In the genomic region with DNA sequence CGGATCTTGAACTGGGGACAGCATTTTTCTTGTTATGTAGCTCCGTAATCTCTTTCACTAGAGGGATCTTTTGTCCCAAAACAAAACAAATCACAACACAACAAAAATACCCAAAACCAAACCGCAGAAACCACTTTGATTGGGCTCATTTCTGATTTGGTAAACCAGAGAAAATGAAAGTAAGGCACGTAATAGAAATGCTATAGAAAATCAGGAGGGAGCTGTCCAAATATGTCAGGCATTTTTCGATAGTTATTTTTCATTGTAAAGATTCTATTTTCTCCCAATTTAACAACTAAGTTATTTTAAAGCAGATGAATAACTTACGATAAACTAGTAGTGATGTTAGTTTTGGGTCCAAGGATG, we compare ENCODE assay signal across 9 cellular contexts. TPM values are rescaled to one million over a fixed set of nuclear protein-coding genes. Genes with fewer than 3 reads are reported as not detected.
A peak's percentile ranks its signal among the peaks of the same experiment; 100 is the strongest.
DNase-seq lines count a peak whose midpoint lies in the region; ATAC-seq and TF ChIP-seq lines count a peak whose summit lies in the region.
"Had no signal": no experiment of that assay in that cellular context is flagged by ENCODE, and none has a peak within 500 bp of the region (broad histone marks: within the 10 kb centered on the region; RNA-seq: fewer than 3 reads in every experiment).

No MANE protein-coding gene starts in this region.

- TF ChIP-seq CTCF in Loucy (conservative IDR thresholded peaks at IDR 0.05; ENCODE audit: low read length), result no peak
- TF ChIP-seq CTCF in neural crest cell (conservative IDR thresholded peaks at IDR 0.05), result no peak

- no peak for DNase-seq in effector memory CD8-positive, alpha-beta T cell
- DNase-seq in neural crest cell (ENCODE audit: low read depth, low spot score) (no peak), NCI-H69 (lab: John Stamatoyannopoulos, UW) (no peak), DMS153 (lab: John Stamatoyannopoulos, UW) (no peak), NCI-H187 treated with DMSO at 0.1 percent for 48 hours (lab: John Stamatoyannopoulos, UW) (no peak)
- DNase-seq: activated CD8-positive, alpha-beta memory T cell treated with anti-CD3 and anti-CD28 coated beads for 24 hours had no signal

- no peak overlapping the region for H3K27ac ChIP-seq in BLaER1 treated with 17β-estradiol and CSF1 and Interleukin-3, amounts not matched to agents 10 nM and 100 nM

- no peaks in the 10 kb centered on the region for H3K9me3 ChIP-seq in BLaER1 treated with 17β-estradiol and CSF1 and Interleukin-3, amounts not matched to agents 10 nM and 100 nM (replicated peaks in 1 of 11)
- H3K9me3 ChIP-seq in Loucy (ENCODE audit: insufficient read depth, low read depth, low read length), result no peaks in the 10 kb centered on the region

- no peaks in the 10 kb centered on the region for H3K9me2 ChIP-seq in Loucy (replicated peaks; ENCODE audit: low read depth, low read length)

- peak overlapping the region; percentile 43 to 84 (median 72); a peak in 16 of 20 replicates for H3K4me3 ChIP-seq in BLaER1 treated with 17β-estradiol and CSF1 and Interleukin-3, amounts not matched to agents 10 nM and 100 nM
- H3K4me3 ChIP-seq in Loucy (ENCODE audit: low read length, poor library complexity, severe bottlenecking), result peak overlapping the region; percentile 70

- peaks cover 16 to 19% (median 17%) of the 10 kb centered on the region in 11 experiments for H3K27me3 ChIP-seq in BLaER1 treated with 17β-estradiol and CSF1 and Interleukin-3, amounts not matched to agents 10 nM and 100 nM
- peaks cover 23% of the 10 kb centered on the region for H3K27me3 ChIP-seq in Loucy (ENCODE audit: insufficient read depth, low read length, poor library complexity, severe bottlenecking)

- no peaks in the 10 kb centered on the region for H3K36me3 Mint-ChIP-seq in effector memory CD8-positive, alpha-beta T cell (ENCODE audit: insufficient read depth)
- no peaks in the 10 kb centered on the region for H3K36me3 Mint-ChIP-seq in neural crest cell (ENCODE audit: low read depth)

- peaks cover 0 to 3% of the 10 kb centered on the region in 2 donors for H3K9me3 Mint-ChIP-seq in effector memory CD8-positive, alpha-beta T cell
- H3K9me3 Mint-ChIP-seq in neural crest cell, result no peaks in the 10 kb centered on the region

- no peaks in the 10 kb centered on the region for H3K36me3 ChIP-seq in BLaER1 treated with 17β-estradiol and CSF1 and Interleukin-3, amounts not matched to agents 10 nM and 100 nM
- H3K36me3 ChIP-seq in Loucy (ENCODE audit: insufficient read depth, low read length), result no peaks in the 10 kb centered on the region

- peak overlapping the region; percentile 96 to 100 (median 99) for H3K4me2 ChIP-seq in BLaER1 treated with 17β-estradiol and CSF1 and Interleukin-3, amounts not matched to agents 10 nM and 100 nM
- peak overlapping the region; percentile 73 for H3K4me2 ChIP-seq in Loucy (ENCODE audit: low read depth, low read length, poor library complexity, severe bottlenecking)

- peaks cover 5 to 11% of the 10 kb centered on the region in 2 donors for H3K4me1 Mint-ChIP-seq in effector memory CD8-positive, alpha-beta T cell (ENCODE audit: low read depth in 2 of 2)
- H3K4me1 Mint-ChIP-seq in neural crest cell, result peaks cover 24% of the 10 kb centered on the region

- ATAC-seq in effector memory CD8-positive, alpha-beta T cell (replicated peaks), result no peak
- no peak for ATAC-seq in HG03354 (IDR thresholded peaks at IDR 0.05; ENCODE audit: poor library complexity, severe bottlenecking, unreplicated experiment)

- no peak overlapping the region for H3K27ac Mint-ChIP-seq in effector memory CD8-positive, alpha-beta T cell
- H3K27ac Mint-ChIP-seq in neural crest cell (ENCODE audit: unreplicated experiment), result no peak overlapping the region

- H3K4me1 ChIP-seq in BLaER1 treated with 17β-estradiol and CSF1 and Interleukin-3, amounts not matched to agents 10 nM and 100 nM, result peaks cover 12 to 21% (median 16%) of the 10 kb centered on the region in 10 experiments
- peaks cover 5% of the 10 kb centered on the region for H3K4me1 ChIP-seq in Loucy (ENCODE audit: insufficient read depth, low read length, poor library complexity, severe bottlenecking)

- no peaks in the 10 kb centered on the region for H3F3A ChIP-seq in Loucy (ENCODE audit: low read depth)

- no peak overlapping the region for H2AFZ ChIP-seq in Loucy (ENCODE audit: low read length)

- H3K79me2 ChIP-seq in Loucy (ENCODE audit: insufficient read depth, low read length), result no peaks in the 10 kb centered on the region

- peak overlapping the region; percentile 51 to 81 for H3K4me3 Mint-ChIP-seq in effector memory CD8-positive, alpha-beta T cell
- peak overlapping the region; percentile 89 for H3K4me3 Mint-ChIP-seq in neural crest cell

- H3K9ac ChIP-seq in BLaER1 treated with 17β-estradiol and CSF1 and Interleukin-3, amounts not matched to agents 10 nM and 100 nM, result no peak overlapping the region
- H3K9ac ChIP-seq in Loucy (ENCODE audit: low read depth, low read length, poor library complexity, severe bottlenecking), result no peak overlapping the region

- H4K20me1 ChIP-seq in BLaER1 treated with 17β-estradiol and CSF1 and Interleukin-3, amounts not matched to agents 10 nM and 100 nM, result peaks cover 0 to 9% (median 6%) of the 10 kb centered on the region in 11 experiments; a peak in 8 of 22 replicates
- H4K20me1 ChIP-seq in Loucy (ENCODE audit: insufficient read depth, low read length, poor library complexity, severe bottlenecking), result no peaks in the 10 kb centered on the region

- peaks cover 23 to 33% of the 10 kb centered on the region in 2 donors for H3K27me3 Mint-ChIP-seq in effector memory CD8-positive, alpha-beta T cell
- peaks cover 23% of the 10 kb centered on the region for H3K27me3 Mint-ChIP-seq in neural crest cell (ENCODE audit: low read depth)

RNA-seq across cellular contexts. Expression of gene B3GALT1, which starts 2.0 kb away (rescaled TPM):
- total RNA-seq in neural crest cell, result 4.1 and 4.4 TPM in 2 replicates
